ENCODE assay signal across 18 cellular contexts in the genomic region with DNA sequence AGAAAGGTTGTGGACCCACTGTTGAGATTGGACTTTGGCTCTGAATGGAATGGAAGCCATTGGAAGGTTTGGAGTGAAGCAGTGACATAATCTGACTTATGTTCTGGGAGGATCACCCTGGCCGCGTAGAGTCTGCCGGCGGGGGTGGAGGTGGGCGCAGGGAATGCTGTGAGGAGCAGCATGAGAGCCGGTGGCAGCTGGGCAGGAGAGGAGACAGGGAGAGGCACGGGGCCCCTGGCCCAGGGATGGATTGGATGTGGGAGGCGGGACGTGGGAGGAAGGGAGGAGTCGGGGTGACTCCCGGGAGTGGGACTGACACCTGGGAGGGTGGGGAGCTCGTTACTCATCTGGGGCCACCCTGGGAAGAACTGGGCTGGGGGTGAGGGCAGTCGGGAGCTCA. TPM values are rescaled to one million over a fixed set of nuclear protein-coding genes. Genes with fewer than 3 reads are reported as not detected.
A peak's percentile ranks its signal among the peaks of the same experiment; 100 is the strongest.
DNase-seq lines count a peak whose midpoint lies in the region; ATAC-seq and TF ChIP-seq lines count a peak whose summit lies in the region.
"Had no signal": no experiment of that assay in that cellular context is flagged by ENCODE, and none has a peak within 500 bp of the region (broad histone marks: within the 10 kb centered on the region; RNA-seq: fewer than 3 reads in every experiment).

No MANE protein-coding gene starts in this region.

- no peaks in the 10 kb centered on the region for H3K27me3 ChIP-seq in CD8-positive, alpha-beta memory T cell (ENCODE audit: insufficient read depth, low read length, poor library complexity, severe bottlenecking)
- peaks cover 0 to 18% (median 8%) of the 10 kb centered on the region in 3 experiments for H3K27me3 ChIP-seq in neuronal stem cell (ENCODE audit: control insufficient read depth in 3 of 3, insufficient read depth in 3 of 3, low read depth in 1 of 3, low read length in 3 of 3)

- TF ChIP-seq POLR2A in GM18505 (IDR thresholded peaks at IDR 0.05; ENCODE audit: borderline replicate concordance, extremely low read depth, insufficient read depth, insufficient read length): no peak

- H3K27ac Mint-ChIP-seq in activated T-cell treated with anti-CD3 and anti-CD28 coated beads, Interleukin-2, amount 50 U/mL, for 72 hours: peak overlapping the region; percentile 45
- H3K27ac Mint-ChIP-seq in CD8-positive, alpha-beta memory T cell: peak overlapping the region in 7 of 8 donors; percentile 72 to 97 (median 83)
- H3K27ac Mint-ChIP-seq in activated naive CD8-positive, alpha-beta T cell: peak overlapping the region; percentile 64

- peaks cover 7 to 26% of the 10 kb centered on the region in 2 donors for H3K36me3 Mint-ChIP-seq in activated T-cell treated with anti-CD3 and anti-CD28 coated beads, Interleukin-2, amount 50 U/mL, for 72 hours (ENCODE audit: insufficient read depth in 2 of 2)
- peaks cover 26% of the 10 kb centered on the region for H3K36me3 Mint-ChIP-seq in activated T-cell treated with anti-CD3 and anti-CD28 coated beads, Interleukin-2, amount 50 U/mL, for 4 hours (ENCODE audit: insufficient read depth)
- H3K36me3 Mint-ChIP-seq in CD8-positive, alpha-beta memory T cell: peaks cover 0 to 59% (median 22%) of the 10 kb centered on the region in 3 donors
- peaks cover 6% of the 10 kb centered on the region for H3K36me3 Mint-ChIP-seq in activated naive CD8-positive, alpha-beta T cell

- no peak overlapping the region for H3K27ac ChIP-seq in CD8-positive, alpha-beta memory T cell (ENCODE audit: low read depth, low read length)
- H3K27ac ChIP-seq in neuronal stem cell (replicated peaks; ENCODE audit: low read length): no peak overlapping the region
- H3K27ac ChIP-seq: gastrocnemius medialis, HL-60, thoracic aorta had no signal

- POLR2A ChIA-PET in CD8-positive, alpha-beta memory T cell (lab: Charles Lee): no interaction called here

- H3K14ac ChIP-seq in neuronal stem cell (ENCODE audit: low read length): peak overlapping the region; percentile 72

- no CpG with 5 or more reads among the region's 13 CpGs for WGBS in neuronal stem cell (ENCODE audit: extremely low coverage in 2 of 2, insufficient read length in 2 of 2, insufficient replicate concordance in 1 of 2), 2 donors

- peaks cover 67% of the 10 kb centered on the region for H3K4me1 Mint-ChIP-seq in activated T-cell treated with anti-CD3 and anti-CD28 coated beads, Interleukin-2, amount 50 U/mL, for 72 hours (ENCODE audit: low read depth)
- peaks cover 74% of the 10 kb centered on the region for H3K4me1 Mint-ChIP-seq in activated T-cell treated with anti-CD3 and anti-CD28 coated beads, Interleukin-2, amount 50 U/mL, for 4 hours (ENCODE audit: low read depth)
- peaks cover 66 to 93% (median 73%) of the 10 kb centered on the region in 3 donors for H3K4me1 Mint-ChIP-seq in CD8-positive, alpha-beta memory T cell
- peaks cover 64% of the 10 kb centered on the region for H3K4me1 Mint-ChIP-seq in activated naive CD8-positive, alpha-beta T cell (ENCODE audit: low read depth)

- no peak overlapping the region for H2BK5ac ChIP-seq in neuronal stem cell (ENCODE audit: low read length)

- no peak overlapping the region for H4K91ac ChIP-seq in neuronal stem cell (ENCODE audit: low read depth, low read length, poor library complexity)

- H3K27me3 Mint-ChIP-seq in activated T-cell treated with anti-CD3 and anti-CD28 coated beads, Interleukin-2, amount 50 U/mL, for 72 hours (ENCODE audit: low read depth): no peaks in the 10 kb centered on the region
- H3K27me3 Mint-ChIP-seq in activated T-cell treated with anti-CD3 and anti-CD28 coated beads, Interleukin-2, amount 50 U/mL, for 4 hours (ENCODE audit: low read depth): no peaks in the 10 kb centered on the region
- H3K27me3 Mint-ChIP-seq in CD8-positive, alpha-beta memory T cell: no peaks in the 10 kb centered on the region
- H3K27me3 Mint-ChIP-seq in activated naive CD8-positive, alpha-beta T cell: no peaks in the 10 kb centered on the region

- H3K9ac ChIP-seq in neuronal stem cell (ENCODE audit: low read depth, low read length, poor library complexity): no peak overlapping the region

- H3K79me1 ChIP-seq in neuronal stem cell (ENCODE audit: low read depth, low read length): peaks cover 1% of the 10 kb centered on the region

- no peak overlapping the region for H3K4me3 Mint-ChIP-seq in activated T-cell treated with anti-CD3 and anti-CD28 coated beads, Interleukin-2, amount 50 U/mL, for 72 hours
- no peak overlapping the region for H3K4me3 Mint-ChIP-seq in activated T-cell treated with anti-CD3 and anti-CD28 coated beads, Interleukin-2, amount 50 U/mL, for 4 hours
- peak overlapping the region in 3 of 7 donors; percentile 20 to 63 (median 60) for H3K4me3 Mint-ChIP-seq in CD8-positive, alpha-beta memory T cell
- H3K4me3 Mint-ChIP-seq in activated naive CD8-positive, alpha-beta T cell: no peak overlapping the region

- ATAC-seq in activated T-cell treated with anti-CD3 and anti-CD28 coated beads, Interleukin-2, amount 50 U/mL, for 72 hours (replicated peaks in 1 of 2): no peak
- ATAC-seq in activated T-cell treated with anti-CD3 and anti-CD28 coated beads, Interleukin-2, amount 50 U/mL, for 4 hours: no peak
- ATAC-seq in GM18505 (IDR thresholded peaks at IDR 0.05; ENCODE audit: unreplicated experiment) (no peak), GM21447 (IDR thresholded peaks at IDR 0.05; ENCODE audit: unreplicated experiment) (no peak), GM18519 (IDR thresholded peaks at IDR 0.05; ENCODE audit: low FRiP score, unreplicated experiment) (no peak)
- ATAC-seq: gastrocnemius medialis had no signal

- no peak overlapping the region for H3K23ac ChIP-seq in neuronal stem cell (ENCODE audit: low read depth, low read length, poor library complexity)

- no peak for DNase-seq in activated T-cell treated with anti-CD3 and anti-CD28 coated beads, Interleukin-2, amount 50 U/mL, for 72 hours
- DNase-seq in activated T-cell treated with anti-CD3 and anti-CD28 coated beads, Interleukin-2, amount 50 U/mL, for 4 hours: no peak
- DNase-seq in CD8-positive, alpha-beta memory T cell: no peak
- no peak for DNase-seq in neuronal stem cell (ENCODE audit: low spot score)
- DNase-seq: activated CD4-positive, alpha-beta T cell treated with anti-CD3 and anti-CD28 coated beads, Interleukin-2, amount 50 U/mL, for 48 hours; aorta; COR-L47; DND-41; gastrocnemius medialis; NCI-H187 treated with DMSO at 0.1 percent for 48 hours; NCI-H510A treated with DMSO at 0.1 percent for 48 hours; stimulated activated CD4-positive, alpha-beta T cell treated with anti-CD3 and anti-CD28 coated beads, Interleukin-12 subunit alpha, Interleukin-12 subunit beta, amount 100 ng/mL, for 4 hours had no signal

- peak overlapping the region; percentile 80 for H2AK5ac ChIP-seq in neuronal stem cell (ENCODE audit: low read depth, low read length)

- no peaks in the 10 kb centered on the region for H3K9me3 ChIP-seq in CD8-positive, alpha-beta memory T cell (ENCODE audit: low read length)
- H3K9me3 ChIP-seq in neuronal stem cell (replicated peaks in 1 of 2; ENCODE audit: control insufficient read depth in 2 of 2, insufficient read depth in 1 of 2, low read depth in 1 of 2, low read length in 2 of 2): peaks cover 0 to 3% of the 10 kb centered on the region in 2 donors
- H3K9me3 ChIP-seq: gastrocnemius medialis, thoracic aorta had no signal

- no peak overlapping the region for H2BK120ac ChIP-seq in neuronal stem cell (ENCODE audit: low read depth, low read length)

- H3K4me3 ChIP-seq in CD8-positive, alpha-beta memory T cell (ENCODE audit: low read length): no peak overlapping the region
- no peak overlapping the region for H3K4me3 ChIP-seq in neuronal stem cell (ENCODE audit: low read length in 2 of 2)
- H3K4me3 ChIP-seq: gastrocnemius medialis, thoracic aorta had no signal

- H3K4me2 ChIP-seq in neuronal stem cell (ENCODE audit: insufficient read depth, low read length, poor library complexity, severe bottlenecking): no peak overlapping the region

- H2AFZ ChIP-seq in neuronal stem cell (ENCODE audit: low read length): no peak overlapping the region

- H2BK12ac ChIP-seq in neuronal stem cell (ENCODE audit: low read length): no peak overlapping the region

- H3K4me1 ChIP-seq in CD8-positive, alpha-beta memory T cell (ENCODE audit: insufficient read depth, low read length): peaks cover 65% of the 10 kb centered on the region
- H3K4me1 ChIP-seq in neuronal stem cell (ENCODE audit: control insufficient read depth in 2 of 2, insufficient read depth in 1 of 2, low read depth in 1 of 2, low read length in 2 of 2): peaks cover 3 to 11% of the 10 kb centered on the region in 2 donors
- H3K4me1 ChIP-seq: gastrocnemius medialis had no signal

- H2BK15ac ChIP-seq in neuronal stem cell (ENCODE audit: low read length): peak overlapping the region; percentile 88

- H3K36me3 ChIP-seq in CD8-positive, alpha-beta memory T cell (ENCODE audit: insufficient read depth, low read length): peaks cover 6% of the 10 kb centered on the region
- H3K36me3 ChIP-seq in neuronal stem cell (replicated peaks in 1 of 2; ENCODE audit: control insufficient read depth in 2 of 2, insufficient read depth in 2 of 2, low read length in 2 of 2): no peaks in the 10 kb centered on the region
- H3K36me3 ChIP-seq: gastrocnemius medialis, thoracic aorta had no signal

- no peak overlapping the region for H4K8ac ChIP-seq in neuronal stem cell (ENCODE audit: low read depth, low read length)

- H3K18ac ChIP-seq in neuronal stem cell (ENCODE audit: low read length): peak overlapping the region; percentile 32

- H3K4ac ChIP-seq in neuronal stem cell (ENCODE audit: low read length): no peak overlapping the region

- CTCF ChIA-PET in CD8-positive, alpha-beta memory T cell (lab: Charles Lee): no interaction called here

- H3K9me3 Mint-ChIP-seq in activated T-cell treated with anti-CD3 and anti-CD28 coated beads, Interleukin-2, amount 50 U/mL, for 72 hours: no peaks in the 10 kb centered on the region
- no peaks in the 10 kb centered on the region for H3K9me3 Mint-ChIP-seq in activated T-cell treated with anti-CD3 and anti-CD28 coated beads, Interleukin-2, amount 50 U/mL, for 4 hours
- no peaks in the 10 kb centered on the region for H3K9me3 Mint-ChIP-seq in CD8-positive, alpha-beta memory T cell
- H3K9me3 Mint-ChIP-seq in activated naive CD8-positive, alpha-beta T cell (ENCODE audit: low read depth): no peaks in the 10 kb centered on the region

RNA-seq across cellular contexts. Expression of a gene that starts 10.4 kb away (rescaled TPM):
- 100 to 1,000 TPM; 210 to 232 TPM for total RNA-seq in activated T-cell treated with anti-CD3 and anti-CD28 coated beads, Interleukin-2, amount 50 U/mL, for 72 hours
- 100 to 1,000 TPM; 199 to 230 (median 202) TPM for total RNA-seq in activated T-cell treated with anti-CD3 and anti-CD28 coated beads, Interleukin-2, amount 50 U/mL, for 4 hours
- total RNA-seq in CD8-positive, alpha-beta memory T cell: 100 to 1,000 TPM; 171 TPM
- 52.6 TPM for polyA plus RNA-seq in CD8-positive, alpha-beta memory T cell
- polyA plus RNA-seq in neuronal stem cell (2013, experiment 1 of 2): 5.4 TPM
- polyA plus RNA-seq in neuronal stem cell (2013, experiment 2 of 2): 6.0 TPM

RNA-seq across cellular contexts. Expression of a gene that starts 43.0 kb away (rescaled TPM):
- 10 to 100 TPM; 12.3 to 14.5 TPM for total RNA-seq in activated T-cell treated with anti-CD3 and anti-CD28 coated beads, Interleukin-2, amount 50 U/mL, for 72 hours
- total RNA-seq in activated T-cell treated with anti-CD3 and anti-CD28 coated beads, Interleukin-2, amount 50 U/mL, for 4 hours: 1 to 10 TPM; 7.0 to 9.3 (median 7.1) TPM
- 10 to 100 TPM; 11.2 to 11.5 TPM for total RNA-seq in CD8-positive, alpha-beta memory T cell
- 1.2 TPM for polyA plus RNA-seq in CD8-positive, alpha-beta memory T cell
- 9.7 TPM for polyA plus RNA-seq in neuronal stem cell (2013, experiment 1 of 2)
- 9.5 TPM for polyA plus RNA-seq in neuronal stem cell (2013, experiment 2 of 2)
